ENCODE assay signal across 1 cellular context in genomic region chr19:36688058-36688457, GRCh38.
A peak's percentile ranks its signal among the peaks of the same experiment; 100 is the strongest.
TF ChIP-seq lines count a peak whose summit lies in the region.

No MANE protein-coding gene starts in this region.

TF ChIP-seq in HEK293, 187 proteins besides CTCF, POLR2A, EP300 and RAD21 (continued from another document):
- TF ChIP-seq ZNF513 (tag by site-specific recombination; IDR thresholded peaks at IDR 0.05): no peak
- TF ChIP-seq ZNF26 (tag by site-specific recombination; IDR thresholded peaks at IDR 0.05): no peak
- TF ChIP-seq ZNF670 (tag by site-specific recombination; IDR thresholded peaks at IDR 0.05; ENCODE audit: low read depth): no peak
- TF ChIP-seq ZNF121 (tag by site-specific recombination; IDR thresholded peaks at IDR 0.05): peak; percentile 3; the same call in 1 of the 2 replicates
- TF ChIP-seq ZNF544 (tag by site-specific recombination; IDR thresholded peaks at IDR 0.05): no peak
- TF ChIP-seq ZSCAN5A (tag by site-specific recombination; IDR thresholded peaks at IDR 0.05): no peak
- no peak for TF ChIP-seq EGR2 (tag by site-specific recombination; IDR thresholded peaks at IDR 0.05; ENCODE audit: low read depth)
- peak; percentile 9; the same call in 1 of the 2 replicates for TF ChIP-seq KLF17 (tag by site-specific recombination; IDR thresholded peaks at IDR 0.05)
- no peak for TF ChIP-seq BCL11A (tag by site-specific recombination; IDR thresholded peaks at IDR 0.05; ENCODE audit: low read depth)
- no peak for TF ChIP-seq TRIM28 (IDR thresholded peaks at IDR 0.05; ENCODE audit: borderline replicate concordance, low read length)
- TF ChIP-seq ZNF324 (tag by site-specific recombination; IDR thresholded peaks at IDR 0.05): no peak; the same call in 1 of the 2 replicates
- TF ChIP-seq WT1 (tag by site-specific recombination; IDR thresholded peaks at IDR 0.05): no peak
- TF ChIP-seq ZNF311 (tag by site-specific recombination; IDR thresholded peaks at IDR 0.05; ENCODE audit: borderline replicate concordance): no peak
- no peak for TF ChIP-seq ZNF76 (tag by site-specific recombination; IDR thresholded peaks at IDR 0.05; ENCODE audit: borderline replicate concordance, low read depth)
- no peak for TF ChIP-seq ZSCAN4 (tag by site-specific recombination; IDR thresholded peaks at IDR 0.05)
- 0 out of 2 replicates have a peak, but pooled peaks have one; percentile 5 for TF ChIP-seq ZBTB48 (tag by site-specific recombination; IDR thresholded peaks at IDR 0.05)
- TF ChIP-seq ZFP3 (tag by site-specific recombination; IDR thresholded peaks at IDR 0.05; ENCODE audit: low read depth): 0 out of 2 replicates have a peak, but pooled peaks have one; percentile 18
- TF ChIP-seq ZNF335 (tag by site-specific recombination; conservative IDR thresholded peaks at IDR 0.05): peak; percentile 93
